15 cellular contexts compared by ENCODE assay signal in genomic region chr17:28912938-28913333, GRCh38. TPM values are rescaled to one million over a fixed set of nuclear protein-coding genes. Genes with fewer than 3 reads are reported as not detected.
DNase-seq lines count a peak whose midpoint lies in the region; ATAC-seq, FAIRE-seq and TF ChIP-seq lines count a peak whose summit lies in the region.
"Had no signal": no experiment of that assay in that cellular context is flagged by ENCODE, and none has a peak within 500 bp of the region (broad histone marks: within the 10 kb centered on the region; RNA-seq: fewer than 3 reads in every experiment).

No MANE protein-coding gene starts in this region.

- intact Hi-C loops in activated CD8-positive, alpha-beta T cell treated with anti-CD3 and anti-CD28 coated beads for 36 hours (cut with micrococcal nuclease) = no loop called here
- intact Hi-C loops in HepG2 (cut with micrococcal nuclease; ENCODE audit: unreplicated experiment) = no loop called here
- intact Hi-C loops in tibial artery (cut with DNase I; ENCODE audit: low total_unique reads) = no loop called here

- DNase-seq in activated CD8-positive, alpha-beta T cell treated with anti-CD3 and anti-CD28 coated beads, Interleukin-2, amount 10 ng/mL, durations not matched to agents 7 days and 5 days = no peak
- no peak for DNase-seq in activated CD8-positive, alpha-beta T cell treated with anti-CD3 and anti-CD28 coated beads for 36 hours
- no peak for DNase-seq in WTC11 (ENCODE audit: low spot score)
- no peak for DNase-seq in HepG2 (ENCODE audit: low spot score)
- no peak for DNase-seq in stimulated activated naive B cell treated with anti-CD40 and anti-IgM and Interleukin-4, amounts not matched to agents 10 μg/mL and 1 μg/mL and 100 μg/mL, for 72 hours
- no peak for DNase-seq in tibial artery
- DNase-seq in RPMI8226 = no peak
- DNase-seq: DMS153, NCI-H1930, NCI-H2171 treated with DMSO at 0.1 percent for 48 hours, NCI-H510A, NCI-H82 had no signal

- H3K4me3 Mint-ChIP-seq in activated CD8-positive, alpha-beta T cell treated with anti-CD3 and anti-CD28 coated beads, Interleukin-2, amount 10 ng/mL, durations not matched to agents 7 days and 5 days = no peak overlapping the region
- no peak overlapping the region for H3K4me3 Mint-ChIP-seq in activated CD8-positive, alpha-beta T cell treated with anti-CD3 and anti-CD28 coated beads for 36 hours
- no peak overlapping the region for H3K4me3 Mint-ChIP-seq in WTC11
- no peak overlapping the region for H3K4me3 Mint-ChIP-seq in stimulated activated naive B cell treated with anti-CD40 and anti-IgM and Interleukin-4, amounts not matched to agents 10 μg/mL and 1 μg/mL and 100 μg/mL, for 72 hours

- BruUV-seq in HepG2 (replicated peaks; lab: Mats Ljungman, UMichigan) = no TSS peak

- CTCF ChIA-PET in activated CD8-positive, alpha-beta T cell treated with anti-CD3 and anti-CD28 coated beads, Interleukin-2, amount 10 ng/mL, durations not matched to agents 7 days and 5 days (lab: Charles Lee) = interaction anchor here (1.2 to 2.4 kb wide), 8 partner anchors 11 to 186 kb away, joined by 4 to 11 read pairs (median 6); partner anchors contain the start of gene FLOT2
- CTCF ChIA-PET in activated CD8-positive, alpha-beta T cell treated with anti-CD3 and anti-CD28 coated beads for 36 hours (lab: Charles Lee) = interaction anchor here (0.8 to 3.6 kb wide), 13 partner anchors 8 to 186 kb away, joined by 3 to 15 read pairs (median 4); partner anchors contain the start of genes DHRS13 and TLCD1
- CTCF ChIA-PET in WTC11 (lab: Charles Lee) (interaction anchor here (0.6 to 2.0 kb wide), 21 partner anchors 11 to 269 kb away, joined by 3 to 15 read pairs (median 5); partner anchors contain the start of genes DHRS13, FLOT2, NEK8 and PHF12), HepG2 (lab: Yijun Ruan, JAX; ENCODE audit: low intra/inter-chr PET ratio, low total read pairs) (interaction anchor here (1.1 kb wide), 1 partner anchor 10 kb away, joined by 4 read pairs; the partner anchor contains the start of gene DHRS13)

- no peak for TF ChIP-seq POLR2A in HepG2 (IDR thresholded peaks at IDR 0.05; ENCODE audit: insufficient read depth in 1 of 2, low read depth in 2 of 2, low read length in 2 of 2)

- in situ Hi-C loops in HepG2 (cut with HindIII; ENCODE audit: extremely low pct_ligation_motif_present, low pct_unique_long_range_greater_than_20kb) = loop anchor here (5.0 kb wide), 1 partner anchor 34 kb away; no protein-coding TSS in a partner anchor

- no peaks in the 10 kb centered on the region for H3K79me2 ChIP-seq in HepG2 (ENCODE audit: insufficient read depth, low read length)

- H3K27me3 ChIP-seq in HepG2 (ENCODE audit: control insufficient read depth in 1 of 2, insufficient read depth in 2 of 2, low read length in 2 of 2) (no peaks in the 10 kb centered on the region), tibial artery (no peaks in the 10 kb centered on the region)
- H3K27me3 ChIP-seq: BLaER1 had no signal

- H3K36me3 Mint-ChIP-seq in activated CD8-positive, alpha-beta T cell treated with anti-CD3 and anti-CD28 coated beads, Interleukin-2, amount 10 ng/mL, durations not matched to agents 7 days and 5 days (ENCODE audit: low read depth) = peaks cover 80% of the 10 kb centered on the region
- peaks cover 74% of the 10 kb centered on the region for H3K36me3 Mint-ChIP-seq in activated CD8-positive, alpha-beta T cell treated with anti-CD3 and anti-CD28 coated beads for 36 hours (ENCODE audit: low read depth)
- H3K36me3 Mint-ChIP-seq in WTC11 = peaks cover 93% of the 10 kb centered on the region
- peaks cover 51 to 70% of the 10 kb centered on the region in 2 donors for H3K36me3 Mint-ChIP-seq in stimulated activated naive B cell treated with anti-CD40 and anti-IgM and Interleukin-4, amounts not matched to agents 10 μg/mL and 1 μg/mL and 100 μg/mL, for 72 hours

- no peak overlapping the region for H3K4me3 ChIP-seq in HepG2 (replicated peaks in 1 of 3; ENCODE audit: insufficient read depth in 1 of 3, low read depth in 2 of 3, low read length in 3 of 3)
- no peak overlapping the region for H3K4me3 ChIP-seq in tibial artery
- H3K4me3 ChIP-seq: BLaER1 had no signal

- 93% methylated on average over 3 of the region's 6 CpGs for WGBS in HepG2 (ENCODE audit: low lambda C conversion rate)

- POLR2A ChIA-PET in activated CD8-positive, alpha-beta T cell treated with anti-CD3 and anti-CD28 coated beads, Interleukin-2, amount 10 ng/mL, durations not matched to agents 7 days and 5 days (lab: Charles Lee) = interaction anchor here (0.6 kb wide), 1 partner anchor 57 kb away, joined by 4 read pairs; no protein-coding TSS in a partner anchor
- POLR2A ChIA-PET in activated CD8-positive, alpha-beta T cell treated with anti-CD3 and anti-CD28 coated beads for 36 hours (lab: Charles Lee) = interaction anchor here (1.5 to 2.1 kb wide), 2 partner anchors 36 to 71 kb away, joined by 5 to 6 read pairs; partner anchors contain the start of gene FAM222B
- POLR2A ChIA-PET in WTC11 (lab: Charles Lee) (no interaction called here), HepG2 (lab: Yijun Ruan, JAX) (interaction anchor here (1.0 kb wide), 1 partner anchor 11 kb away, joined by 3 read pairs; no protein-coding TSS in a partner anchor)

- H3K4me2 ChIP-seq in HepG2 (ENCODE audit: low read depth, low read length) = no peak overlapping the region
- H3K4me2 ChIP-seq: BLaER1 had no signal

- FAIRE-seq in HepG2 (lab: Jason Lieb, UNC) = no peak

- no peaks in the 10 kb centered on the region for H3K9me3 ChIP-seq in HepG2 (ENCODE audit: low read length)
- no peaks in the 10 kb centered on the region for H3K9me3 ChIP-seq in tibial artery
- H3K9me3 ChIP-seq: BLaER1 had no signal

- TF ChIP-seq CTCF in activated CD8-positive, alpha-beta T cell treated with anti-CD3 and anti-CD28 coated beads for 36 hours (IDR thresholded peaks at IDR 0.05) = no peak
- no peak for TF ChIP-seq CTCF in WTC11 (IDR thresholded peaks at IDR 0.05)
- TF ChIP-seq CTCF in HepG2 (CRISPR knock-in tag; IDR thresholded peaks at IDR 0.05) = no peak
- no peak for TF ChIP-seq CTCF in tibial artery (IDR thresholded peaks at IDR 0.05)

- H2AFZ ChIP-seq in HepG2 (ENCODE audit: low read length) = no peak overlapping the region

- H3K36me3 ChIP-seq in HepG2 (replicated peaks in 1 of 2; ENCODE audit: control insufficient read depth in 1 of 2, insufficient read depth in 2 of 2, low read length in 2 of 2) (peaks cover 41 to 85% of the 10 kb centered on the region in 2 experiments), tibial artery (peaks cover 80 to 100% (median 90%) of the 10 kb centered on the region in 3 donors)

- no peaks in the 10 kb centered on the region for H3K9me3 Mint-ChIP-seq in activated CD8-positive, alpha-beta T cell treated with anti-CD3 and anti-CD28 coated beads, Interleukin-2, amount 10 ng/mL, durations not matched to agents 7 days and 5 days (ENCODE audit: insufficient read depth)
- peaks cover 4% of the 10 kb centered on the region for H3K9me3 Mint-ChIP-seq in activated CD8-positive, alpha-beta T cell treated with anti-CD3 and anti-CD28 coated beads for 36 hours
- no peaks in the 10 kb centered on the region for H3K9me3 Mint-ChIP-seq in WTC11
- no peaks in the 10 kb centered on the region for H3K9me3 Mint-ChIP-seq in stimulated activated naive B cell treated with anti-CD40 and anti-IgM and Interleukin-4, amounts not matched to agents 10 μg/mL and 1 μg/mL and 100 μg/mL, for 72 hours

- peaks cover 4% of the 10 kb centered on the region; the same call in 1 of the 2 replicates for H4K20me1 ChIP-seq in HepG2 (ENCODE audit: insufficient read depth, low read length)

- TF ChIP-seq EP300 in HepG2 (IDR thresholded peaks at IDR 0.05; ENCODE audit: low read depth in 2 of 2, low read length in 2 of 2) (no peak), HepG2 (CRISPR knock-in tag; IDR thresholded peaks at IDR 0.05; ENCODE audit: borderline replicate concordance) (no peak)

- H3K9ac ChIP-seq in HepG2 (ENCODE audit: insufficient read depth, low read depth, low read length) = no peak overlapping the region
- H3K9ac ChIP-seq: BLaER1 had no signal

- H3K4me1 ChIP-seq in HepG2 (ENCODE audit: insufficient read depth, low read length) (peaks cover 53% of the 10 kb centered on the region), tibial artery (peaks cover 0 to 15% (median 10%) of the 10 kb centered on the region in 4 donors)
- H3K4me1 ChIP-seq: BLaER1 had no signal

- no peak for TF ChIP-seq RAD21 in HepG2 (CRISPR knock-in tag; IDR thresholded peaks at IDR 0.05)

- ATAC-seq in activated CD8-positive, alpha-beta T cell treated with anti-CD3 and anti-CD28 coated beads, Interleukin-2, amount 10 ng/mL, durations not matched to agents 7 days and 5 days = no peak
- no peak for ATAC-seq in activated CD8-positive, alpha-beta T cell treated with anti-CD3 and anti-CD28 coated beads for 36 hours
- no peak for ATAC-seq in WTC11
- no peak for ATAC-seq in HepG2
- no peak for ATAC-seq in stimulated activated naive B cell treated with anti-CD40 and anti-IgM and Interleukin-4, amounts not matched to agents 10 μg/mL and 1 μg/mL and 100 μg/mL, for 72 hours (replicated peaks)
- ATAC-seq in activated CD4-positive, CD25-positive, alpha-beta regulatory T cell treated with anti-CD3 and anti-CD28 coated beads, Interleukin-2, amount 50 U/mL, for 24 hours = no peak

- H3K27ac ChIP-seq in HepG2 (ENCODE audit: extremely low read length, insufficient read depth, low read length) (peak overlapping the region; percentile 14), tibial artery (no peak overlapping the region)
- H3K27ac ChIP-seq: 22Rv1, BLaER1 had no signal

- no peaks in the 10 kb centered on the region for H3K27me3 Mint-ChIP-seq in activated CD8-positive, alpha-beta T cell treated with anti-CD3 and anti-CD28 coated beads, Interleukin-2, amount 10 ng/mL, durations not matched to agents 7 days and 5 days (ENCODE audit: low read depth)
- H3K27me3 Mint-ChIP-seq in activated CD8-positive, alpha-beta T cell treated with anti-CD3 and anti-CD28 coated beads for 36 hours = no peaks in the 10 kb centered on the region
- H3K27me3 Mint-ChIP-seq in WTC11 (ENCODE audit: low read depth) = no peaks in the 10 kb centered on the region
- H3K27me3 Mint-ChIP-seq in stimulated activated naive B cell treated with anti-CD40 and anti-IgM and Interleukin-4, amounts not matched to agents 10 μg/mL and 1 μg/mL and 100 μg/mL, for 72 hours = no peaks in the 10 kb centered on the region

- H3K27ac Mint-ChIP-seq in activated CD8-positive, alpha-beta T cell treated with anti-CD3 and anti-CD28 coated beads, Interleukin-2, amount 10 ng/mL, durations not matched to agents 7 days and 5 days = peak overlapping the region; percentile 18
- H3K27ac Mint-ChIP-seq in activated CD8-positive, alpha-beta T cell treated with anti-CD3 and anti-CD28 coated beads for 36 hours = no peak overlapping the region
- H3K27ac Mint-ChIP-seq in WTC11 = 0 out of 2 replicates have a peak overlapping the region, but pooled peaks have one; percentile 49
- H3K27ac Mint-ChIP-seq in stimulated activated naive B cell treated with anti-CD40 and anti-IgM and Interleukin-4, amounts not matched to agents 10 μg/mL and 1 μg/mL and 100 μg/mL, for 72 hours = peak overlapping the region; percentile 62

- no peaks in the 10 kb centered on the region for H3K4me1 Mint-ChIP-seq in activated CD8-positive, alpha-beta T cell treated with anti-CD3 and anti-CD28 coated beads, Interleukin-2, amount 10 ng/mL, durations not matched to agents 7 days and 5 days (ENCODE audit: low read depth)
- H3K4me1 Mint-ChIP-seq in activated CD8-positive, alpha-beta T cell treated with anti-CD3 and anti-CD28 coated beads for 36 hours (ENCODE audit: low read depth) = peaks cover 13% of the 10 kb centered on the region
- H3K4me1 Mint-ChIP-seq in WTC11 = peaks cover 19% of the 10 kb centered on the region
- H3K4me1 Mint-ChIP-seq in stimulated activated naive B cell treated with anti-CD40 and anti-IgM and Interleukin-4, amounts not matched to agents 10 μg/mL and 1 μg/mL and 100 μg/mL, for 72 hours = peaks cover 0 to 1% of the 10 kb centered on the region in 2 donors

RNA-seq across cellular contexts. Expression of gene DHRS13, which starts 10.1 kb away (rescaled TPM):
- total RNA-seq in activated CD8-positive, alpha-beta T cell treated with anti-CD3 and anti-CD28 coated beads, Interleukin-2, amount 10 ng/mL, durations not matched to agents 7 days and 5 days = 10 to 100 TPM; 29.2 to 29.3 TPM
- 10 to 100 TPM; 37.3 to 38.2 TPM for total RNA-seq in activated CD8-positive, alpha-beta T cell treated with anti-CD3 and anti-CD28 coated beads for 36 hours
- 26.5 to 29.5 TPM (median 28.5 TPM) in 3 replicates for total RNA-seq in WTC11 (2021)
- total RNA-seq in HepG2 (2016; rRNA removed; fragmentation: Illumina TruSeq; extraction: Trizol) = 7.6 and 12.6 TPM in 2 replicates
- 3.8 and 4.4 TPM in 2 replicates for total RNA-seq in HepG2 (2016; cell fraction: cytosol; rRNA removed; fragmentation: Illumina TruSeq; extraction: Trizol; ENCODE audit: low read depth)
- 6.5 and 14.0 TPM in 2 replicates for total RNA-seq in HepG2 (2016; cell fraction: insoluble cytoplasmic fraction; rRNA removed; fragmentation: Illumina TruSeq; extraction: Trizol)
- 8.0 and 9.3 TPM in 2 replicates for total RNA-seq in HepG2 (2016; cell fraction: membrane; rRNA removed; fragmentation: Illumina TruSeq; extraction: Trizol)
- total RNA-seq in HepG2 (2016; cell fraction: nucleus; rRNA removed; fragmentation: Illumina TruSeq; extraction: Trizol) = 9.7 and 11.6 TPM in 2 replicates
- 11.8 and 14.9 TPM in 2 replicates for polyA plus RNA-seq in HepG2 (2011; rRNA removed)
- polyA plus RNA-seq in HepG2 (2011; cell fraction: cytosol; rRNA removed) = 17.3 and 17.4 TPM in 2 replicates
- polyA plus RNA-seq in HepG2 (2011; cell fraction: nucleus; rRNA removed) = 8.7 and 11.2 TPM in 2 replicates
- 3.6 and 6.3 TPM in 2 replicates for polyA plus RNA-seq in HepG2 (2012)
- 4.0 and 5.3 TPM in 2 replicates for polyA plus RNA-seq in HepG2 (2016; cell fraction: cytosol; fragmentation: Illumina TruSeq; extraction: Trizol; ENCODE audit: low read depth)
- 8.0 and 9.0 TPM in 2 replicates for polyA plus RNA-seq in HepG2 (2016; cell fraction: insoluble cytoplasmic fraction; fragmentation: Illumina TruSeq; extraction: Trizol; ENCODE audit: low read depth)
- 7.0 and 7.5 TPM in 2 replicates for polyA plus RNA-seq in HepG2 (2016; cell fraction: membrane; fragmentation: Illumina TruSeq; extraction: Trizol; ENCODE audit: low read depth)
- polyA plus RNA-seq in HepG2 (2016; cell fraction: nucleus; fragmentation: Illumina TruSeq; extraction: Trizol; ENCODE audit: insufficient read depth, low read depth) = 20.2 and 21.1 TPM in 2 replicates
- polyA minus RNA-seq in HepG2 (2011; rRNA and poly(A)+ RNA removed; ENCODE audit: low replicate concordance) = 15.0 and 24.2 TPM in 2 replicates
- 5.9 and 8.7 TPM in 2 replicates for polyA minus RNA-seq in HepG2 (2011; cell fraction: cytosol; rRNA and poly(A)+ RNA removed)
- 5.2 and 7.8 TPM in 2 replicates for polyA minus RNA-seq in HepG2 (2011; cell fraction: nucleus; rRNA and poly(A)+ RNA removed)

RNA-seq across cellular contexts. Expression of gene FLOT2, which starts 15.4 kb away (rescaled TPM):
- 100 to 1,000 TPM; 197 to 198 TPM for total RNA-seq in activated CD8-positive, alpha-beta T cell treated with anti-CD3 and anti-CD28 coated beads, Interleukin-2, amount 10 ng/mL, durations not matched to agents 7 days and 5 days
- total RNA-seq in activated CD8-positive, alpha-beta T cell treated with anti-CD3 and anti-CD28 coated beads for 36 hours = 10 to 100 TPM; 59.7 to 60.1 TPM
- 139 to 153 TPM (median 144 TPM) in 3 replicates for total RNA-seq in WTC11 (2021)
- 54.3 and 60.7 TPM in 2 replicates for total RNA-seq in HepG2 (2016; rRNA removed; fragmentation: Illumina TruSeq; extraction: Trizol)
- total RNA-seq in HepG2 (2016; cell fraction: cytosol; rRNA removed; fragmentation: Illumina TruSeq; extraction: Trizol; ENCODE audit: low read depth) = 21.0 and 27.1 TPM in 2 replicates
- 53.0 and 55.0 TPM in 2 replicates for total RNA-seq in HepG2 (2016; cell fraction: insoluble cytoplasmic fraction; rRNA removed; fragmentation: Illumina TruSeq; extraction: Trizol)
- 55.4 and 58.7 TPM in 2 replicates for total RNA-seq in HepG2 (2016; cell fraction: membrane; rRNA removed; fragmentation: Illumina TruSeq; extraction: Trizol)
- 31.5 and 32.6 TPM in 2 replicates for total RNA-seq in HepG2 (2016; cell fraction: nucleus; rRNA removed; fragmentation: Illumina TruSeq; extraction: Trizol)
- polyA plus RNA-seq in HepG2 (2011; rRNA removed) = 54.5 and 60.6 TPM in 2 replicates
- 66.4 and 77.9 TPM in 2 replicates for polyA plus RNA-seq in HepG2 (2011; cell fraction: cytosol; rRNA removed)
- 62.5 and 67.8 TPM in 2 replicates for polyA plus RNA-seq in HepG2 (2011; cell fraction: nucleus; rRNA removed)
- polyA plus RNA-seq in HepG2 (2012) = 42.3 and 50.0 TPM in 2 replicates
- polyA plus RNA-seq in HepG2 (2016; cell fraction: cytosol; fragmentation: Illumina TruSeq; extraction: Trizol; ENCODE audit: low read depth) = 27.5 and 28.8 TPM in 2 replicates
- 48.1 and 64.0 TPM in 2 replicates for polyA plus RNA-seq in HepG2 (2016; cell fraction: insoluble cytoplasmic fraction; fragmentation: Illumina TruSeq; extraction: Trizol; ENCODE audit: low read depth)
- 49.0 and 54.8 TPM in 2 replicates for polyA plus RNA-seq in HepG2 (2016; cell fraction: membrane; fragmentation: Illumina TruSeq; extraction: Trizol; ENCODE audit: low read depth)
- 64.4 and 67.0 TPM in 2 replicates for polyA plus RNA-seq in HepG2 (2016; cell fraction: nucleus; fragmentation: Illumina TruSeq; extraction: Trizol; ENCODE audit: insufficient read depth, low read depth)
- polyA minus RNA-seq in HepG2 (2011; rRNA and poly(A)+ RNA removed; ENCODE audit: low replicate concordance) = 124 and 166 TPM in 2 replicates
- polyA minus RNA-seq in HepG2 (2011; cell fraction: cytosol; rRNA and poly(A)+ RNA removed) = 35.9 and 59.2 TPM in 2 replicates
- polyA minus RNA-seq in HepG2 (2011; cell fraction: nucleus; rRNA and poly(A)+ RNA removed) = 14.0 and 19.0 TPM in 2 replicates

RNA-seq across cellular contexts. Expression of gene PHF12, which starts 38.4 kb away (rescaled TPM):
- total RNA-seq in activated CD8-positive, alpha-beta T cell treated with anti-CD3 and anti-CD28 coated beads, Interleukin-2, amount 10 ng/mL, durations not matched to agents 7 days and 5 days = 10 to 100 TPM; 66.5 to 67.4 TPM
- total RNA-seq in activated CD8-positive, alpha-beta T cell treated with anti-CD3 and anti-CD28 coated beads for 36 hours = 10 to 100 TPM; 45.7 to 52.6 TPM
- total RNA-seq in WTC11 (2021) (57.7 to 69.8 TPM (median 61.3 TPM) in 3 replicates), HepG2 (2016; rRNA removed; fragmentation: Illumina TruSeq; extraction: Trizol) (9.8 and 10.0 TPM in 2 replicates)
- 38.8 and 40.7 TPM in 2 replicates for total RNA-seq in HepG2 (2016; cell fraction: cytosol; rRNA removed; fragmentation: Illumina TruSeq; extraction: Trizol; ENCODE audit: low read depth)
- 6.6 and 12.3 TPM in 2 replicates for total RNA-seq in HepG2 (2016; cell fraction: insoluble cytoplasmic fraction; rRNA removed; fragmentation: Illumina TruSeq; extraction: Trizol)
- 20.1 and 21.2 TPM in 2 replicates for total RNA-seq in HepG2 (2016; cell fraction: membrane; rRNA removed; fragmentation: Illumina TruSeq; extraction: Trizol)
- 11.6 and 13.5 TPM in 2 replicates for total RNA-seq in HepG2 (2016; cell fraction: nucleus; rRNA removed; fragmentation: Illumina TruSeq; extraction: Trizol)
- 17.1 and 23.9 TPM in 2 replicates for polyA plus RNA-seq in HepG2 (2011; rRNA removed)
- 9.0 and 10.2 TPM in 2 replicates for polyA plus RNA-seq in HepG2 (2011; cell fraction: cytosol; rRNA removed)
- 40.3 and 44.7 TPM in 2 replicates for polyA plus RNA-seq in HepG2 (2011; cell fraction: nucleus; rRNA removed)
- 12.4 and 17.6 TPM in 2 replicates for polyA plus RNA-seq in HepG2 (2012)
- 2.7 and 2.8 TPM in 2 replicates for polyA plus RNA-seq in HepG2 (2016; cell fraction: cytosol; fragmentation: Illumina TruSeq; extraction: Trizol; ENCODE audit: low read depth)
- 11.3 and 15.3 TPM in 2 replicates for polyA plus RNA-seq in HepG2 (2016; cell fraction: insoluble cytoplasmic fraction; fragmentation: Illumina TruSeq; extraction: Trizol; ENCODE audit: low read depth)
- 9.9 and 10.4 TPM in 2 replicates for polyA plus RNA-seq in HepG2 (2016; cell fraction: membrane; fragmentation: Illumina TruSeq; extraction: Trizol; ENCODE audit: low read depth)
- 39.1 and 44.1 TPM in 2 replicates for polyA plus RNA-seq in HepG2 (2016; cell fraction: nucleus; fragmentation: Illumina TruSeq; extraction: Trizol; ENCODE audit: insufficient read depth, low read depth)
- 32.1 and 43.1 TPM in 2 replicates for polyA minus RNA-seq in HepG2 (2011; rRNA and poly(A)+ RNA removed; ENCODE audit: low replicate concordance)
- polyA minus RNA-seq in HepG2 (2011; cell fraction: cytosol; rRNA and poly(A)+ RNA removed) = 13.8 and 18.0 TPM in 2 replicates
- polyA minus RNA-seq in HepG2 (2011; cell fraction: nucleus; rRNA and poly(A)+ RNA removed) = 23.6 and 28.2 TPM in 2 replicates

RNA-seq across cellular contexts. Expression of gene ERAL1, which starts 58.1 kb away (rescaled TPM):
- 10 to 100 TPM; 46.3 to 50.7 TPM for total RNA-seq in activated CD8-positive, alpha-beta T cell treated with anti-CD3 and anti-CD28 coated beads, Interleukin-2, amount 10 ng/mL, durations not matched to agents 7 days and 5 days
- 10 to 100 TPM; 58.2 to 60.0 TPM for total RNA-seq in activated CD8-positive, alpha-beta T cell treated with anti-CD3 and anti-CD28 coated beads for 36 hours
- total RNA-seq in WTC11 (2021) = 70.1 to 77.0 TPM (median 72.0 TPM) in 3 replicates
- total RNA-seq in HepG2 (2016; rRNA removed; fragmentation: Illumina TruSeq; extraction: Trizol) = 46.9 and 50.7 TPM in 2 replicates
- total RNA-seq in HepG2 (2016; cell fraction: cytosol; rRNA removed; fragmentation: Illumina TruSeq; extraction: Trizol; ENCODE audit: low read depth) = 8.5 and 10.0 TPM in 2 replicates
- 48.8 and 50.6 TPM in 2 replicates for total RNA-seq in HepG2 (2016; cell fraction: insoluble cytoplasmic fraction; rRNA removed; fragmentation: Illumina TruSeq; extraction: Trizol)
- total RNA-seq in HepG2 (2016; cell fraction: membrane; rRNA removed; fragmentation: Illumina TruSeq; extraction: Trizol) = 17.1 and 19.7 TPM in 2 replicates
- total RNA-seq in HepG2 (2016; cell fraction: nucleus; rRNA removed; fragmentation: Illumina TruSeq; extraction: Trizol) = 28.7 and 36.3 TPM in 2 replicates
- polyA plus RNA-seq in HepG2 (2011; rRNA removed) = 72.2 and 73.5 TPM in 2 replicates
- 72.3 and 85.9 TPM in 2 replicates for polyA plus RNA-seq in HepG2 (2011; cell fraction: cytosol; rRNA removed)
- 55.6 and 60.0 TPM in 2 replicates for polyA plus RNA-seq in HepG2 (2011; cell fraction: nucleus; rRNA removed)
- polyA plus RNA-seq in HepG2 (2012) = 42.4 and 45.1 TPM in 2 replicates
- 13.8 and 14.3 TPM in 2 replicates for polyA plus RNA-seq in HepG2 (2016; cell fraction: cytosol; fragmentation: Illumina TruSeq; extraction: Trizol; ENCODE audit: low read depth)
- polyA plus RNA-seq in HepG2 (2016; cell fraction: insoluble cytoplasmic fraction; fragmentation: Illumina TruSeq; extraction: Trizol; ENCODE audit: low read depth) = 78.5 and 84.9 TPM in 2 replicates
- 24.1 and 26.2 TPM in 2 replicates for polyA plus RNA-seq in HepG2 (2016; cell fraction: membrane; fragmentation: Illumina TruSeq; extraction: Trizol; ENCODE audit: low read depth)
- 72.4 and 76.9 TPM in 2 replicates for polyA plus RNA-seq in HepG2 (2016; cell fraction: nucleus; fragmentation: Illumina TruSeq; extraction: Trizol; ENCODE audit: insufficient read depth, low read depth)
- 142 and 176 TPM in 2 replicates for polyA minus RNA-seq in HepG2 (2011; rRNA and poly(A)+ RNA removed; ENCODE audit: low replicate concordance)
- polyA minus RNA-seq in HepG2 (2011; cell fraction: cytosol; rRNA and poly(A)+ RNA removed) = 44.2 and 52.7 TPM in 2 replicates
- polyA minus RNA-seq in HepG2 (2011; cell fraction: nucleus; rRNA and poly(A)+ RNA removed) = 29.7 and 30.6 TPM in 2 replicates
